1 cellular context compared by ENCODE assay signal in genomic region chr10:132708936-132709335, GRCh38.
TF ChIP-seq lines count a peak whose summit lies in the region.

No MANE protein-coding gene starts in this region.

TF ChIP-seq in H1, 55 proteins besides CTCF, POLR2A, EP300 and RAD21 (continued from another document):
- TF ChIP-seq CHD7 (IDR thresholded peaks at IDR 0.05; ENCODE audit: insufficient replicate concordance, low read length) (no peak), SRF (IDR thresholded peaks at IDR 0.05; ENCODE audit: low read depth, low read length) (no peak)
TF ChIP-seq in H1: peak in this region for 0.
